Comparison of ENCODE assay signal across 20 cellular contexts in the genomic region with DNA sequence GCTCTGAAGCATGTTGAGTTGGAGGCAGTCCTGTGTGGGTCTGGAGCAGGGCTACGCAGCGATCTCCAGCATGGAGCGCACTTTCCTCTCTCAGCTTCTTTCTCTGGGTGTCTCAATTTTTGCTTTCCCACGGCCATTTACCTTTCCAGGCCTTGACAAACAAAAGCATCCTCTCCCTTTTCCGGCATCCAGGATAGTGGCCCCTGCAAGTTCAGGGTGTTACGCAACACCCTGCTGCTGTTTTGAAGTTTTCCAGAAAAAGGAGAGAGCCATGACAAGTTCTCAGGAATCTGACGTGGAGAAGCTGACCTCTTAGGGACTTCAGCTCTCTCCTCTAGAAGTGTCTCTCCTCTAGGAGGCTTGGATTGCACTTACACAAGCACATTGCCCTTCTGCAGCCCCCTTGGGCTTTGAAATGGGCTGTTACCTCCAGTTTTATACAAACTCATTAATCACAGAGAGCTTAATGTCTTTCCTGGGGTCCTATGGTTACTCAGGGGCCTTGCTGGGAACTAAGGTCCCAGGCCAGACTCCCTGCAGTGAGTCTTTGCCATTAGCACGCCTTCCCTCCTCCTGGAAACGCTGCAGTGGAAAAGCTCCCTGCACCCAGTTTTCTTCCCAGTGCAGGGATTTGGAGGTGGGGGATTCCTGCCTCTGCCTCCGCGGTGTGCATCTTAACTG.
DNase-seq lines count a peak whose midpoint lies in the region; ATAC-seq, FAIRE-seq and TF ChIP-seq lines count a peak whose summit lies in the region.
"Had no signal": no experiment of that assay in that cellular context is flagged by ENCODE, and none has a peak within 500 bp of the region (broad histone marks: within the 10 kb centered on the region; RNA-seq: fewer than 3 reads in every experiment).

No MANE protein-coding gene starts in this region.

- no peaks in the 10 kb centered on the region for H3K9me1 ChIP-seq in K562 (ENCODE audit: control insufficient read depth, insufficient read depth, low read length)

- TF ChIP-seq POLR2A in K562 (conservative IDR thresholded peaks at IDR 0.05) (no peak), suprapubic skin (IDR thresholded peaks at IDR 0.05) (no peak), ovary (IDR thresholded peaks at IDR 0.05) (no peak)

- H3K9me3 ChIP-seq in HEK293 (ENCODE audit: control insufficient read depth, insufficient read depth, low read depth, low read length), result no peaks in the 10 kb centered on the region
- H3K9me3 ChIP-seq in K562 (replicated peaks; ENCODE audit: control insufficient read depth, insufficient read depth, low read depth, low read length), result no peaks in the 10 kb centered on the region
- H3K9me3 ChIP-seq in suprapubic skin, result no peaks in the 10 kb centered on the region
- no peaks in the 10 kb centered on the region for H3K9me3 ChIP-seq in ovary
- H3K9me3 ChIP-seq: SJSA1 had no signal

- no peak for ATAC-seq in K562
- no peak for ATAC-seq in activated naive CD4-positive, alpha-beta T cell treated with anti-CD3 and anti-CD28 coated beads, Interleukin-2, amount 50 U/mL, for 72 hours

- peaks cover 0 to 3% of the 10 kb centered on the region in 2 donors for H3K36me3 Mint-ChIP-seq in activated naive CD4-positive, alpha-beta T cell treated with anti-CD3 and anti-CD28 coated beads, Interleukin-2, amount 50 U/mL, for 72 hours
- H3K36me3 Mint-ChIP-seq: CD4-positive, alpha-beta memory T cell had no signal

- H3K4me1 ChIP-seq in HEK293 (ENCODE audit: control insufficient read depth, insufficient read depth, low read length) (peaks cover 13% of the 10 kb centered on the region), K562 (replicated peaks in 1 of 2; ENCODE audit: control insufficient read depth in 2 of 2, insufficient read depth in 2 of 2, low read length in 2 of 2) (no peaks in the 10 kb centered on the region), suprapubic skin (no peaks in the 10 kb centered on the region), ovary (ENCODE audit: insufficient read depth) (no peaks in the 10 kb centered on the region)
- H3K4me1 ChIP-seq: SJSA1 had no signal

- H3K9me3 Mint-ChIP-seq in activated naive CD4-positive, alpha-beta T cell treated with anti-CD3 and anti-CD28 coated beads, Interleukin-2, amount 50 U/mL, for 72 hours, result no peaks in the 10 kb centered on the region
- H3K9me3 Mint-ChIP-seq: HFFc6 had no signal

- H3K4me3 ChIP-seq in HEK293 (ENCODE audit: low read depth, low read length) (no peak overlapping the region), K562 (no peak overlapping the region), suprapubic skin (no peak overlapping the region), ovary (no peak overlapping the region)
- H3K4me3 ChIP-seq: PC-9, SJSA1 had no signal

- DNase-seq in K562 (ENCODE audit: extremely low read depth in 1 of 4, low spot score in 3 of 4) (no peak), islet precursor cell (peak; percentile 75), suprapubic skin (ENCODE audit: low spot score in 2 of 2) (no peak), DMS114 treated with DMSO at 0.1 percent for 48 hours (lab: John Stamatoyannopoulos, UW; ENCODE audit: unreplicated experiment) (no peak), ovary (no peak)
- no peak for DNase-seq in activated naive CD4-positive, alpha-beta T cell treated with anti-CD3 and anti-CD28 coated beads, Interleukin-2, amount 50 U/mL, for 72 hours (ENCODE audit: low spot score in 2 of 2)
- DNase-seq: CD4-positive, alpha-beta memory T cell; DMS79 treated with DMSO at 0.1 percent for 48 hours; HFFc6; MV-4-11; NCI-H1417 treated with DMSO at 0.1 percent for 48 hours; NCI-H2029; NCI-H2171 treated with DMSO at 0.1 percent for 48 hours; NCI-H446 treated with DMSO at 0.1 percent for 48 hours; NCI-H748 treated with DMSO at 0.1 percent for 48 hours; PC-9 had no signal

- BruUV-seq in K562 (replicated peaks; lab: Mats Ljungman, UMichigan), result no TSS peak

- CTCF ChIA-PET in HEK293 (lab: Yijun Ruan, JAX) (interaction anchor here (0.6 kb wide), 1 partner anchor 495 kb away, joined by 3 read pairs; no protein-coding TSS in a partner anchor), K562 (lab: Yijun Ruan, JAX; ENCODE audit: low intra/inter-chr PET ratio) (no interaction called here)

- no peaks in the 10 kb centered on the region; the same call in 1 of the 2 replicates for H4K20me1 ChIP-seq in K562 (replicated peaks; ENCODE audit: control insufficient read depth, insufficient read depth, low read length)

- under 1% methylated on average over 10 of the region's 11 CpGs for WGBS in K562 (ENCODE audit: insufficient coverage, low coverage, missing lambda C conversion rate)
- 75% methylated on average over 11 of the region's 11 CpGs for WGBS in suprapubic skin
- WGBS in ovary, 3 donors, result 57 to 62% (median 60%) methylated on average over 11 of the region's 11 CpGs

- H3K27ac Mint-ChIP-seq in activated naive CD4-positive, alpha-beta T cell treated with anti-CD3 and anti-CD28 coated beads, Interleukin-2, amount 50 U/mL, for 72 hours, result no peak overlapping the region
- H3K27ac Mint-ChIP-seq: B cell; CD4-positive, alpha-beta memory T cell; HFFc6 had no signal

- H2AFZ ChIP-seq in K562 (ENCODE audit: low read depth, low read length), result no peak overlapping the region
- H2AFZ ChIP-seq: PC-9 had no signal

- H3K36me3 ChIP-seq in HEK293 (ENCODE audit: control insufficient read depth in 2 of 2, insufficient read depth in 1 of 2, low read length in 2 of 2), result no peaks in the 10 kb centered on the region
- no peaks in the 10 kb centered on the region for H3K36me3 ChIP-seq in K562 (ENCODE audit: control insufficient read depth, insufficient read depth, low read length)
- no peaks in the 10 kb centered on the region for H3K36me3 ChIP-seq in suprapubic skin
- H3K36me3 ChIP-seq in ovary, result no peaks in the 10 kb centered on the region
- H3K36me3 ChIP-seq: SJSA1 had no signal

- FAIRE-seq in K562 (lab: Jason Lieb, UNC), result no peak
- FAIRE-seq: G401.6 had no signal

- TF ChIP-seq RAD21 in K562 (CRISPR knock-in tag; conservative IDR thresholded peaks at IDR 0.05 in 1 of 2, IDR thresholded peaks at IDR 0.05 in 1 of 2), result no peak

- H3K27ac ChIP-seq in HEK293 (ENCODE audit: extremely low read depth, low read depth, low read length), result no peak overlapping the region
- H3K27ac ChIP-seq in K562 (ENCODE audit: extremely low read depth, low read depth, low read length), result no peak overlapping the region
- peak overlapping the region; percentile 59 for H3K27ac ChIP-seq in suprapubic skin
- no peak overlapping the region for H3K27ac ChIP-seq in ovary
- H3K27ac ChIP-seq: PC-9, SJSA1 had no signal

- intact Hi-C loops in K562 (cut with micrococcal nuclease), result no loop called here
- intact Hi-C loops in ovary (cut with DNase I), result no loop called here

- TF ChIP-seq CTCF in HEK293 (tag by site-specific recombination; IDR thresholded peaks at IDR 0.05) (no peak), K562 (IDR thresholded peaks at IDR 0.05 in 2 of 3, conservative IDR thresholded peaks at IDR 0.05 in 1 of 3; ENCODE audit: insufficient read depth in 2 of 3, low read depth in 1 of 3, low read length in 3 of 3) (no peak), suprapubic skin (IDR thresholded peaks at IDR 0.05) (no peak), ovary (IDR thresholded peaks at IDR 0.05) (no peak)

- no peak overlapping the region for H3K9ac ChIP-seq in K562 (ENCODE audit: insufficient read depth in 1 of 2, low read depth in 2 of 2, low read length in 2 of 2)

- in situ Hi-C loops in K562 (cut with MboI), result no loop called here

- no peak overlapping the region for H3K4me2 ChIP-seq in K562 (ENCODE audit: insufficient read depth, low read length)
- H3K4me2 ChIP-seq: PC-9 had no signal

- TF ChIP-seq EP300 in K562 (IDR thresholded peaks at IDR 0.05; ENCODE audit: low read length) (no peak), suprapubic skin (IDR thresholded peaks at IDR 0.05) (no peak), ovary (IDR thresholded peaks at IDR 0.05) (no peak)

- H3K27me3 ChIP-seq in K562 (ENCODE audit: control insufficient read depth in 2 of 2, insufficient read depth in 2 of 2, low read length in 2 of 2) (peaks cover 0 to 9% of the 10 kb centered on the region in 2 experiments; a peak in 1 of 5 replicates), suprapubic skin (no peaks in the 10 kb centered on the region), ovary (no peaks in the 10 kb centered on the region)
- H3K27me3 ChIP-seq: SJSA1 had no signal

- POLR2A ChIA-PET in HEK293 (lab: Yijun Ruan, JAX), result no interaction called here
- POLR2A ChIA-PET in K562 (lab: Yijun Ruan, JAX), result no interaction called here

- H3K79me2 ChIP-seq in K562 (ENCODE audit: control insufficient read depth, insufficient read depth, low read length), result no peaks in the 10 kb centered on the region

TF ChIP-seq in HEK293, 187 proteins besides CTCF, POLR2A, EP300 and RAD21:
- TF ChIP-seq SCRT1 (tag by site-specific recombination; IDR thresholded peaks at IDR 0.05; ENCODE audit: borderline replicate concordance) (no peak), ZIC2 (tag by site-specific recombination; IDR thresholded peaks at IDR 0.05) (peak; percentile 62)
- TF ChIP-seq, protein P1, sequence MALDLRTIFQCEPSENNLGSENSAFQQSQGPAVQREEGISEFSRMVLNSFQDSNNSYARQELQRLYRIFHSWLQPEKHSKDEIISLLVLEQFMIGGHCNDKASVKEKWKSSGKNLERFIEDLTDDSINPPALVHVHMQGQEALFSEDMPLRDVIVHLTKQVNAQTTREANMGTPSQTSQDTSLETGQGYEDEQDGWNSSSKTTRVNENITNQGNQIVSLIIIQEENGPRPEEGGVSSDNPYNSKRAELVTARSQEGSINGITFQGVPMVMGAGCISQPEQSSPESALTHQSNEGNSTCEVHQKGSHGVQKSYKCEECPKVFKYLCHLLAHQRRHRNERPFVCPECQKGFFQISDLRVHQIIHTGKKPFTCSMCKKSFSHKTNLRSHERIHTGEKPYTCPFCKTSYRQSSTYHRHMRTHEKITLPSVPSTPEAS (tag by site-specific recombination; IDR thresholded peaks at IDR 0.05), result no peak

TF ChIP-seq in K562, 482 proteins besides CTCF, POLR2A, EP300 and RAD21:
- TF ChIP-seq PHB (CRISPR knock-in tag; IDR thresholded peaks at IDR 0.05) (no peak), CEBPG (CRISPR knock-in tag; IDR thresholded peaks at IDR 0.05) (no peak), CEBPG (tag; conservative IDR thresholded peaks at IDR 0.05 in 1 of 2, IDR thresholded peaks at IDR 0.05 in 1 of 2) (peak in 1 of 2 experiments; percentile 64; a peak in 2 of 4 replicates), CEBPB (tag; IDR thresholded peaks at IDR 0.05) (peak; percentile 54)
